Comparison of ENCODE assay signal across 8 cellular contexts in the genomic region with DNA sequence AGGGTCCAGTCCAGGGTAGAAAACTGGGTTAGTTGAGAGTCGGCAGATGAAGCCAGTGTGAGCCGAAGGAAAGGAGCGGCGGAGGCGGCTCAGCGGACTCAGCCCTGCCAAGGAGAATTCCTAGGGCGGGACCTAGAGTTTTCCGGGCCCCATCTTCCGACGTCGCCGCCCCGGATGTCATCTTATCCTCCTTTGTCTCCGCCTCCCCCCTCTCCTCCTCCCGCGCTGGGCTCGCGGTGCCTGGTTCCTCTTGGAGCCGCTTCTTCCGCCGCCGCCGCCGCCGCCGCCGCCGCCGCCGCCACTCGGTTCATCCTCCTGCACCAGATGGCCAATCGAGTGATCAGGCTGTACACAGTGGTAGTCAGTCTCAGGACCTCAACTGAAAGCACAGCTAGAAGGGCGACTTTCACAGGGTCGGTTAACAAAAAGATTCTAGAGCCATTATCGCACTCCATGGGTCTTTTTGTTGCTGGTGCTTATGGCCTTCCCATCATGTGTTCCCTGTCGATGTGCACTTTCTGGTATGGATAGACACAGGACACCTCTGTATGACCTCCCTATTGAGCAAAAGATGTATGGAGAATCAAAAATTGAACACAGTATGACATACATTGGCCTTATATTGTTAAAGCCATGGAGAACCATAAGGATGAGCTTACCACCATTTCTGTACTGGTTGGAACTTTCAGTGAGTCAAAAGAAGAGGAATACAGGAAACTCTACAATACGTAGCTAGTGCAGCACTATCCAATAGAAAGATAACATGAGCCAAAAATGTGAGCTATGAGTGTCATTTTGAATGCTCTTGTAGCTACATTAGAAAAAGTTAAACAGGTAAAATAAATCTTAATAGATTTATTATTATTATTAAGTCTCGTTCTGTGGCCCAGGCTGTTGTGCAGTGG. TPM values are rescaled to one million over a fixed set of nuclear protein-coding genes. Genes with fewer than 3 reads are reported as not detected.
DNase-seq lines count a peak whose midpoint lies in the region; ATAC-seq and TF ChIP-seq lines count a peak whose summit lies in the region.

No MANE protein-coding gene starts in this region.

- no peak overlapping the region for H3K27ac ChIP-seq in CD8-positive, alpha-beta T cell (ENCODE audit: low read depth, low read length)
- peak overlapping the region; percentile 12 for H3K27ac ChIP-seq in HL-60 (replicated peaks)

- H3K9me3 ChIP-seq in CD8-positive, alpha-beta T cell (ENCODE audit: low read length), result no peaks in the 10 kb centered on the region

- peak overlapping the region; percentile 82 for H3K4me3 Mint-ChIP-seq in CD8-positive, alpha-beta T cell
- peak overlapping the region; percentile 70 for H3K4me3 Mint-ChIP-seq in activated CD8-positive, alpha-beta T cell treated with anti-CD3 and anti-CD28 coated beads for 36 hours

- DNase-seq in CD8-positive, alpha-beta T cell, result peak in 6 of 7 experiments; percentile 10 to 57 (median 30)
- DNase-seq in HL-60 (ENCODE audit: low read depth in 1 of 2, low spot score in 1 of 2) (peak; percentile 37 to 86), NCI-H82 (lab: John Stamatoyannopoulos, UW) (peak; percentile 98), lung microvascular endothelial cell (ENCODE audit: low read depth in 2 of 2) (peak; percentile 27 to 54)
- DNase-seq in activated CD8-positive, alpha-beta T cell treated with anti-CD3 and anti-CD28 coated beads for 36 hours, result peak; percentile 72
- DNase-seq in effector CD8-positive, alpha-beta T cell (lab: John Stamatoyannopoulos, UW), result peak; percentile 19
- peak; percentile 28 for DNase-seq in stimulated activated CD8-positive, alpha-beta memory T cell treated with anti-CD3 and anti-CD28 coated beads, Interleukin-12 subunit alpha, Interleukin-12 subunit beta, amount 100 ng/mL, for 24 hours (ENCODE audit: extremely low read depth)

- H3K4me1 ChIP-seq in CD8-positive, alpha-beta T cell (ENCODE audit: insufficient read depth, low read length), result no peaks in the 10 kb centered on the region

- no peaks in the 10 kb centered on the region for H3K36me3 Mint-ChIP-seq in CD8-positive, alpha-beta T cell
- H3K36me3 Mint-ChIP-seq in activated CD8-positive, alpha-beta T cell treated with anti-CD3 and anti-CD28 coated beads for 36 hours (ENCODE audit: low read depth), result no peaks in the 10 kb centered on the region

- H3K27me3 Mint-ChIP-seq in CD8-positive, alpha-beta T cell (ENCODE audit: low read depth), result no peaks in the 10 kb centered on the region
- peaks cover 1% of the 10 kb centered on the region for H3K27me3 Mint-ChIP-seq in activated CD8-positive, alpha-beta T cell treated with anti-CD3 and anti-CD28 coated beads for 36 hours

- POLR2A ChIA-PET in CD8-positive, alpha-beta T cell (lab: Charles Lee), result interaction anchor here (0.6 to 1.2 kb wide), 3 partner anchors 18 to 254 kb away, joined by 3 read pairs; no protein-coding TSS in a partner anchor
- POLR2A ChIA-PET in activated CD8-positive, alpha-beta T cell treated with anti-CD3 and anti-CD28 coated beads for 36 hours (lab: Charles Lee), result no interaction called here

- peak; percentile 81 for ATAC-seq in CD8-positive, alpha-beta T cell
- ATAC-seq in GM19467 (IDR thresholded peaks at IDR 0.05; ENCODE audit: unreplicated experiment), result peak; percentile 86
- ATAC-seq in activated CD8-positive, alpha-beta T cell treated with anti-CD3 and anti-CD28 coated beads for 36 hours, result peak; percentile 91

- peak overlapping the region; percentile 27 for H3K4me3 ChIP-seq in CD8-positive, alpha-beta T cell (ENCODE audit: low read depth, low read length)
- peak overlapping the region; percentile 29 for H3K4me3 ChIP-seq in HL-60 (replicated peaks; ENCODE audit: insufficient read depth, low read length)

- intact Hi-C loops in CD8-positive, alpha-beta T cell (cut with DNase I, micrococcal nuclease), result loop anchor here in 1 of 2 experiments (5.0 kb wide), 1 partner anchor 33 kb away; the partner anchor contains the start of gene THOC2
- intact Hi-C loops in activated CD8-positive, alpha-beta T cell treated with anti-CD3 and anti-CD28 coated beads for 36 hours (cut with micrococcal nuclease), result no loop called here

- H3K27me3 ChIP-seq in CD8-positive, alpha-beta T cell (ENCODE audit: insufficient read depth, low read length), result no peaks in the 10 kb centered on the region
- H3K27me3 ChIP-seq in HL-60 (ENCODE audit: insufficient read depth, poor library complexity, severe bottlenecking), result no peaks in the 10 kb centered on the region

- H3K36me3 ChIP-seq in CD8-positive, alpha-beta T cell (ENCODE audit: insufficient read depth, low read length), result no peaks in the 10 kb centered on the region

- CTCF ChIA-PET in CD8-positive, alpha-beta T cell (lab: Charles Lee), result no interaction called here
- CTCF ChIA-PET in activated CD8-positive, alpha-beta T cell treated with anti-CD3 and anti-CD28 coated beads for 36 hours (lab: Charles Lee), result no interaction called here

- H3K4me1 Mint-ChIP-seq in CD8-positive, alpha-beta T cell (ENCODE audit: low read depth), result peaks cover 7% of the 10 kb centered on the region
- H3K4me1 Mint-ChIP-seq in activated CD8-positive, alpha-beta T cell treated with anti-CD3 and anti-CD28 coated beads for 36 hours (ENCODE audit: low read depth), result peaks cover 6% of the 10 kb centered on the region

- TF ChIP-seq CTCF in CD8-positive, alpha-beta T cell (IDR thresholded peaks at IDR 0.05), result no peak
- no peak for TF ChIP-seq CTCF in HL-60 (IDR thresholded peaks at IDR 0.05; ENCODE audit: insufficient read depth, low read length)
- TF ChIP-seq CTCF in activated CD8-positive, alpha-beta T cell treated with anti-CD3 and anti-CD28 coated beads for 36 hours (IDR thresholded peaks at IDR 0.05), result no peak

- H3K9me3 Mint-ChIP-seq in CD8-positive, alpha-beta T cell, result no peaks in the 10 kb centered on the region
- H3K9me3 Mint-ChIP-seq in activated CD8-positive, alpha-beta T cell treated with anti-CD3 and anti-CD28 coated beads for 36 hours, result no peaks in the 10 kb centered on the region

- H3K27ac Mint-ChIP-seq in CD8-positive, alpha-beta T cell, result peak overlapping the region; percentile 62
- H3K27ac Mint-ChIP-seq in activated CD8-positive, alpha-beta T cell treated with anti-CD3 and anti-CD28 coated beads for 36 hours, result peak overlapping the region; percentile 64

RNA-seq across cellular contexts. Expression of gene THOC2, which starts 32.4 kb away (rescaled TPM):
- 10 to 100 TPM; 64.8 to 67.2 TPM for total RNA-seq in CD8-positive, alpha-beta T cell
- total RNA-seq in activated CD8-positive, alpha-beta T cell treated with anti-CD3 and anti-CD28 coated beads for 36 hours, result 10 to 100 TPM; 72.3 to 83.6 TPM
- 29.0 and 40.7 TPM in 2 replicates for total RNA-seq in lung microvascular endothelial cell

Comparison
In these comparisons a context has a peak if more than half of its experiments do, and no peak if none do; other contexts are left out.
1. DNase-seq: peak in every context shown above with its lines; median percentile 98 in NCI-H82; 72 in activated CD8-positive, alpha-beta T cell treated with anti-CD3 and anti-CD28 coated beads for 36 hours; 62 in HL-60; 40 in lung microvascular endothelial cell; 30 in CD8-positive, alpha-beta T cell; 28 in stimulated activated CD8-positive, alpha-beta memory T cell treated with anti-CD3 and anti-CD28 coated beads, Interleukin-12 subunit alpha, Interleukin-12 subunit beta, amount 100 ng/mL, for 24 hours; 19 in effector CD8-positive, alpha-beta T cell.